8 cellular contexts compared by ENCODE assay signal in the genomic region with DNA sequence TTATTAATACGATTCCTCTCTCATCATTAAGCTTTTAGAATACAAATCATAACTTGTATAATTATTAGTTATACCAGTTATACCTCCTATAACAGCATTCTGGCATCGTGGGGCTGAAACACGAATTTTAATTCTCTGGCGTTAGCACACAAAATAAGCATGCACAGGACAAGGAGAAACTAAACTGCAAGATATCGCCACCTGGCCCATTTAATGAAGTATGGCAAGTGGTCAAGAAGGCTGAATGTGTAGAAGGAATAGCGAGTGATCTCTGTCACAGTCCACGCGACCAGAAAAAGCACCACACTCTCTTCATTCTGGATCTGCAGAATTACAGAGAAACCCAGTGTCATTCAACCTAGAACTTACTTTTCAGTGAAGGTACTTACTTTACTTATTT. TPM values are rescaled to one million over a fixed set of nuclear protein-coding genes. Genes with fewer than 3 reads are reported as not detected.
A peak's percentile ranks its signal among the peaks of the same experiment; 100 is the strongest.
DNase-seq lines count a peak whose midpoint lies in the region; ATAC-seq and TF ChIP-seq lines count a peak whose summit lies in the region.

No MANE protein-coding gene starts in this region.

- in situ Hi-C loops in GM13977 (cut with MboI; ENCODE audit: low pct_unique_long_range_greater_than_20kb, low sequenced_read_pairs, unreplicated experiment) (no loop called here), GM13976 (cut with MboI; ENCODE audit: low sequenced_read_pairs, unreplicated experiment) (no loop called here)

- ATAC-seq in GM21515 (IDR thresholded peaks at IDR 0.05; ENCODE audit: unreplicated experiment), result no peak
- ATAC-seq in HG02678 (IDR thresholded peaks at IDR 0.05; ENCODE audit: unreplicated experiment), result no peak

- peak; percentile 45 for TF ChIP-seq CTCF in GM13977 (IDR thresholded peaks at IDR 0.05; ENCODE audit: extremely low read depth, insufficient read depth, missing control alignments)
- peak; percentile 46 for TF ChIP-seq CTCF in fibroblast of mammary gland (conservative IDR thresholded peaks at IDR 0.05; ENCODE audit: control insufficient read depth, insufficient read depth, low read depth, low read length)
- no peak for TF ChIP-seq CTCF in GM13976 (IDR thresholded peaks at IDR 0.05; ENCODE audit: borderline replicate concordance, control extremely low read depth, extremely low read depth, insufficient read depth, missing control alignments)

- DNase-seq in A172 (ENCODE audit: low spot score) (peak; percentile 39), GM13977 (ENCODE audit: low spot score) (no peak), NOMO-1 treated with DMSO at 0.1 percent for 48 hours (lab: John Stamatoyannopoulos, UW; ENCODE audit: unreplicated experiment) (peak; percentile 64), fibroblast of mammary gland (ENCODE audit: low read depth) (peak; percentile 53), GM13976 (ENCODE audit: low spot score) (no peak)
- no peak for DNase-seq in effector CD8-positive, alpha-beta T cell (lab: John Stamatoyannopoulos, UW)

- no peak overlapping the region for H3K4me3 ChIP-seq in fibroblast of mammary gland (ENCODE audit: control insufficient read depth, low read depth, low read length)

RNA-seq across cellular contexts. Expression of gene HACD1, which starts 18.1 kb away (rescaled TPM):
- 109 and 157 TPM in 2 replicates for total RNA-seq in A172 (2014; rRNA removed; shearing (Covaris generic))

RNA-seq across cellular contexts. Expression of gene STAM, which starts 44.9 kb away (rescaled TPM):
- total RNA-seq in A172 (2014; rRNA removed; shearing (Covaris generic)), result 82.7 and 115 TPM in 2 replicates

Comparison
In these comparisons a context has a peak if more than half of its experiments do, and no peak if none do; other contexts are left out.
1. DNase-seq: peak in A172 (single experiment), NOMO-1 treated with DMSO at 0.1 percent for 48 hours (single experiment) and fibroblast of mammary gland (single experiment); none in GM13977 (single experiment), GM13976 (single experiment) and effector CD8-positive, alpha-beta T cell (single experiment).